In the genomic region with DNA sequence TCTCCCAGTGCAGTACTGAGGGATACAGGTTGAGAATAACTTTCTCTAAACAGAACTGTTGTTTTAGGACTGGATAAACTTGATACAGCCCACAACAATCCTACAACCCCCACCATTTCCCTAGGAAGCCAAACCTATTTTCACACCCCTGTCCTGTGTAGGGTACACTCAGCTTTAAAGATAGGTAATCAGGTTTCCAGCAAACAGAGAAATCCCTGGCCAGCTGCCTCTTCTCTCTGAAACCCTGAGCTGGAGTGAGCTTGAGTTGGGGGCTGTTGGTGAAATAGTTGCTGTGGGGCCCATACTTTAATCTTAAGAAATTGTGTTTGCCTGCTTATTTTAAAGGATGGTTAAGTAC, we compare ENCODE assay signal across 26 cellular contexts.
"Had no signal": no experiment of that assay in that cellular context is flagged by ENCODE, and none has a peak within 500 bp of the region (broad histone marks: within the 10 kb centered on the region; RNA-seq: fewer than 3 reads in every experiment).

No MANE protein-coding gene starts in this region.

- DNase-seq: activated CD4-positive, alpha-beta T cell treated with anti-CD3 and anti-CD28 coated beads, Interleukin-2, amount 10 ng/mL, durations not matched to agents 24 days and 14 days; activated CD4-positive, alpha-beta T cell treated with anti-CD3 and anti-CD28 coated beads, Interleukin-2, amount 50 U/mL, for 4 hours; activated CD8-positive, alpha-beta T cell treated with anti-CD3 and anti-CD28 coated beads for 36 hours; activated gamma-delta T cell treated with Interleukin-2 at 50 U/mL for 16 hours; activated naive CD4-positive, alpha-beta T cell treated with anti-CD3 and anti-CD28 coated beads for 36 hours; activated T-cell treated with anti-CD3 and anti-CD28 coated beads, Interleukin-2, amount 50 U/mL, for 4 hours; adrenal gland; body of pancreas; caudate nucleus; Karpas-422; KBM-7; NCI-H1105; NCI-H1436; NCI-H1694; NCI-H1930; NCI-H2081 treated with DMSO at 0.1 percent for 48 hours; NCI-H226; NCI-H446 treated with DMSO at 0.1 percent for 48 hours; NCI-H524; Peyer's patch; RPMI8226; SW 1271; T-helper 1 cell; T1000 had no signal

- H3K9me3 ChIP-seq: adrenal gland, body of pancreas, breast epithelium, Peyer's patch had no signal

- H3K4me1 ChIP-seq: adrenal gland, body of pancreas, breast epithelium, Peyer's patch had no signal

- H3K27me3 ChIP-seq: adrenal gland, body of pancreas, breast epithelium, Peyer's patch had no signal

- H3K27ac ChIP-seq: adrenal gland, body of pancreas, breast epithelium, Peyer's patch had no signal

- ATAC-seq: activated CD8-positive, alpha-beta T cell treated with anti-CD3 and anti-CD28 coated beads for 36 hours; activated naive CD4-positive, alpha-beta T cell treated with anti-CD3 and anti-CD28 coated beads, Interleukin-2, amount 50 U/mL, for 72 hours; activated T-cell treated with anti-CD3 and anti-CD28 coated beads, Interleukin-2, amount 50 U/mL, for 4 hours; body of pancreas had no signal

- H3K36me3 ChIP-seq: adrenal gland, breast epithelium, Peyer's patch had no signal

- H3K4me3 ChIP-seq: adrenal gland, body of pancreas, breast epithelium, Peyer's patch had no signal
